7 cellular contexts compared by ENCODE assay signal in genomic region chr1:207823531-207823879, GRCh38.
DNase-seq lines count a peak whose midpoint lies in the region; ATAC-seq, FAIRE-seq and TF ChIP-seq lines count a peak whose summit lies in the region.

No MANE protein-coding gene starts in this region.

- peak overlapping the region; percentile 97 to 100 (median 99) for H3K27ac Mint-ChIP-seq in IgD-negative memory B cell

- ATAC-seq in HepG2 (no peak), HG02678 (IDR thresholded peaks at IDR 0.05; ENCODE audit: unreplicated experiment) (no peak)

- peak overlapping the region; percentile 91 for H3K4me2 ChIP-seq in HepG2 (ENCODE audit: low read depth, low read length)

- DNase-seq in astrocyte of the spinal cord (ENCODE audit: low read depth, low spot score), result no peak
- no peak for DNase-seq in HepG2 (ENCODE audit: low spot score)
- DNase-seq in suprapubic skin (ENCODE audit: low spot score in 2 of 2), result no peak
- no peak for DNase-seq in LoVo (ENCODE audit: low spot score)
- no peak for DNase-seq in SHP77 treated with DMSO at 0.1 percent for 48 hours (lab: John Stamatoyannopoulos, UW)

- TF ChIP-seq POLR2A in HepG2 (IDR thresholded peaks at IDR 0.05; ENCODE audit: insufficient read depth in 1 of 2, low read depth in 2 of 2, low read length in 2 of 2) (no peak), suprapubic skin (IDR thresholded peaks at IDR 0.05) (no peak)

- POLR2A ChIA-PET in HepG2 (lab: Yijun Ruan, JAX), result interaction anchor here (0.6 kb wide), 1 partner anchor 27 kb away, joined by 3 read pairs; no protein-coding TSS in a partner anchor

- CTCF ChIA-PET in HepG2 (lab: Yijun Ruan, JAX; ENCODE audit: low intra/inter-chr PET ratio, low total read pairs), result no interaction called here

- FAIRE-seq in HepG2 (lab: Jason Lieb, UNC), result no peak

- H3K27me3 Mint-ChIP-seq in IgD-negative memory B cell, result no peaks in the 10 kb centered on the region

- no peak for TF ChIP-seq RAD21 in HepG2 (CRISPR knock-in tag; IDR thresholded peaks at IDR 0.05)

- H3K9ac ChIP-seq in HepG2 (ENCODE audit: insufficient read depth, low read depth, low read length), result peak overlapping the region; percentile 48; the same call in 1 of the 2 replicates

- peak overlapping the region; percentile 23 for H2AFZ ChIP-seq in HepG2 (ENCODE audit: low read length)

- peaks cover 7% of the 10 kb centered on the region for H3K36me3 Mint-ChIP-seq in IgD-negative memory B cell

- TF ChIP-seq EP300 in HepG2 (IDR thresholded peaks at IDR 0.05; ENCODE audit: low read depth in 2 of 2, low read length in 2 of 2) (no peak), HepG2 (CRISPR knock-in tag; IDR thresholded peaks at IDR 0.05; ENCODE audit: borderline replicate concordance) (no peak), suprapubic skin (IDR thresholded peaks at IDR 0.05) (no peak)

- 93% methylated on average over 19 of the region's 19 CpGs for WGBS in HepG2 (ENCODE audit: low lambda C conversion rate)
- WGBS in suprapubic skin, result 42% methylated on average over 16 of the region's 19 CpGs

- H3K4me1 ChIP-seq in HepG2 (ENCODE audit: insufficient read depth, low read length) (peaks cover 58% of the 10 kb centered on the region), suprapubic skin (peaks cover 97% of the 10 kb centered on the region)

- H3K4me3 ChIP-seq in astrocyte of the spinal cord (ENCODE audit: low read depth, low read length) (peak overlapping the region; percentile 1), HepG2 (replicated peaks in 1 of 3; ENCODE audit: insufficient read depth in 1 of 3, low read depth in 2 of 3, low read length in 3 of 3) (peak overlapping the region in 2 of 3 experiments; percentile 32 to 62; a peak in 3 of 6 replicates), suprapubic skin (peak overlapping the region; percentile 58)

- BruUV-seq in HepG2 (replicated peaks; lab: Mats Ljungman, UMichigan), result no TSS peak

- 0 out of 2 replicates have a peak, but pooled peaks cover 2% of the 10 kb centered on the region for H4K20me1 ChIP-seq in HepG2 (ENCODE audit: insufficient read depth, low read length)

- in situ Hi-C loops in astrocyte of the spinal cord (cut with HindIII; ENCODE audit: low sequenced_read_pairs) (no loop called here), HepG2 (cut with HindIII; ENCODE audit: extremely low pct_ligation_motif_present, low pct_unique_long_range_greater_than_20kb) (no loop called here)

- H3K36me3 ChIP-seq in HepG2 (replicated peaks in 1 of 2; ENCODE audit: control insufficient read depth in 1 of 2, insufficient read depth in 2 of 2, low read length in 2 of 2), result peaks cover 0 to 13% of the 10 kb centered on the region in 2 experiments; a peak in 4 of 5 replicates
- peaks cover 4% of the 10 kb centered on the region for H3K36me3 ChIP-seq in suprapubic skin

- peaks cover 39 to 70% (median 47%) of the 10 kb centered on the region in 3 donors for H3K4me1 Mint-ChIP-seq in IgD-negative memory B cell

- H3K79me2 ChIP-seq in HepG2 (ENCODE audit: insufficient read depth, low read length), result peaks cover 36% of the 10 kb centered on the region

- H3K4me3 Mint-ChIP-seq in IgD-negative memory B cell, result peak overlapping the region; percentile 92 to 100 (median 98)

- intact Hi-C loops in HepG2 (cut with micrococcal nuclease; ENCODE audit: unreplicated experiment), result no loop called here

- H3K9me3 ChIP-seq in HepG2 (ENCODE audit: low read length) (no peaks in the 10 kb centered on the region), suprapubic skin (no peaks in the 10 kb centered on the region)

- no peak for TF ChIP-seq CTCF in astrocyte of the spinal cord (IDR thresholded peaks at IDR 0.05; ENCODE audit: low read depth, low read length)
- TF ChIP-seq CTCF in HepG2 (CRISPR knock-in tag; IDR thresholded peaks at IDR 0.05), result no peak
- TF ChIP-seq CTCF in suprapubic skin (IDR thresholded peaks at IDR 0.05), result no peak

- H3K9me3 Mint-ChIP-seq in IgD-negative memory B cell, result peaks cover 0 to 7% (median 0%) of the 10 kb centered on the region in 3 donors

- H3K27me3 ChIP-seq in HepG2 (ENCODE audit: control insufficient read depth in 1 of 2, insufficient read depth in 2 of 2, low read length in 2 of 2) (no peaks in the 10 kb centered on the region; a peak in 2 of 5 replicates), suprapubic skin (no peaks in the 10 kb centered on the region)

- H3K27ac ChIP-seq in HepG2 (ENCODE audit: extremely low read length, insufficient read depth, low read length), result no peak overlapping the region
- peak overlapping the region; percentile 93 for H3K27ac ChIP-seq in suprapubic skin

TF ChIP-seq in HepG2, 621 proteins besides CTCF, POLR2A, EP300 and RAD21:
- no peak for TF ChIP-seq MXD1 (CRISPR knock-in tag; IDR thresholded peaks at IDR 0.05)
- TF ChIP-seq PCBP1 (IDR thresholded peaks at IDR 0.05; ENCODE audit: borderline replicate concordance, low read depth, low read length), result 0 out of 2 replicates have a peak, but pooled peaks have one; percentile 13
TF ChIP-seq in HepG2: peak in this region for 1.

Comparison
In these comparisons a context has a peak if more than half of its experiments do, and no peak if none do; other contexts are left out.
1. H3K4me3 ChIP-seq: peak in every context shown above with its lines; median percentile 58 in suprapubic skin; 47 in HepG2; 1 in astrocyte of the spinal cord.